ENCODE assay signal across 8 cellular contexts in the genomic region with DNA sequence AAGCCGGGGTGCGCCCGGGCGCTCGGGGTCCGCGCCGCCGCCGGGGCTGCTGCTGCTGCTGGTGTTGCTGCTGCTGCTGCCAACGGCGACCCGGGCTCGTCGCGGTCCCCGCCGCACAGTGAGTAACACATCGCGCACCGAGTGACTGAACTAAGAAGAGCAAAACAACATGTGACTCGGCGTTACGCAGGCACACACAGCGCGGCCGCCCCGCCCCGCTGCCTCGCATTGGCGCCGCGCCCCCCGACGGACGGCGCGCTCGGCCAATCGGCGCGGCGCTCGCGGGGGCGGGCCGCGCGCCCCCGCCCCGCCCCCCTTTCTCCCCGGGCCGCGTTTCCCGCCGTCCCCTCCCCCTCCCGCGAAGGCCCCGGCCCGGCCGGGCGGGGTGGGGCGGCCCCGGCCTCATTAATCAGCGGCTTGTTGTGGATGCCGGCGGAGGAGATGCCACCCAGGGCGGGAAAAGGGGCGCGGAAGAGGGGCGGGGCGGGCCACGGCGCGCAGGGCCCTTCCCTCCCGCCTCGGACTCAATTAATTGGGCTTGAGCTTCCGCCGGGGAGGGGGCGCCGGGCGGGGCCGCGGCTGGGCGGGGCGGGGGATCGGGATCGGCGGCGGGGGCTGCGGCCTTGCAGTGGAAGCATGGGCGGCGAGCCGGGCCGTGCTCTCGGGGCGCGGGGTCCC. TPM values are rescaled to one million over a fixed set of nuclear protein-coding genes. Genes with fewer than 3 reads are reported as not detected.
DNase-seq lines count a peak whose midpoint lies in the region; ATAC-seq and TF ChIP-seq lines count a peak whose summit lies in the region.

TSS of gene IRS2 (minus strand) at position 127 of the 678 bp plus-strand sequence. CDS start 530 bp downstream, outside the sequence.

- TF ChIP-seq POLR2A in GM19193 (IDR thresholded peaks at IDR 0.05; ENCODE audit: extremely low read depth, insufficient read depth, insufficient read length), result peak; percentile 76

- intact Hi-C loops in left colon (cut with DNase I, micrococcal nuclease), result no loop called here

- DNase-seq in AG20443 (ENCODE audit: low spot score), result peak; percentile 96
- DNase-seq in NCI-H446 treated with DMSO at 0.1 percent for 48 hours (lab: John Stamatoyannopoulos, UW), result peak; percentile 23
- peak; percentile 93 for DNase-seq in activated CD4-positive, alpha-beta T cell treated with anti-CD3 and anti-CD28 coated beads for 48 hours
- DNase-seq in left colon, result peak; percentile 92 to 93
- peak; percentile 71 to 86 (median 76) for DNase-seq in stimulated activated CD4-positive, alpha-beta T cell treated with anti-CD3 and anti-CD28 coated beads, Interleukin-1b, Interleukin-23, amount 100 ng/mL, for 24 hours (ENCODE audit: low read depth in 4 of 4, low spot score in 1 of 4)

- ATAC-seq in HG03354 (IDR thresholded peaks at IDR 0.05; ENCODE audit: poor library complexity, severe bottlenecking, unreplicated experiment) (peak; percentile 94), left colon (peak; percentile 78)

- H3K27ac ChIP-seq in cingulate gyrus (ENCODE audit: low read depth, low read length), result peak within 1 kb of the TSS; percentile 84

RNA-seq across cellular contexts. Expression of gene IRS2, which starts in this region (rescaled TPM):
- total RNA-seq in left colon, result 10 to 100 TPM; 11.4 to 17.9 TPM

Comparison
In these comparisons a context has a peak if more than half of its experiments do, and no peak if none do; other contexts are left out.
1. Peak in every context shown above with its lines: DNase-seq, ATAC-seq and H3K27ac ChIP-seq.
2. DNase-seq: peak in every context shown above with its lines; median percentile 96 in AG20443; 93 in activated CD4-positive, alpha-beta T cell treated with anti-CD3 and anti-CD28 coated beads for 48 hours; 92 in left colon; 76 in stimulated activated CD4-positive, alpha-beta T cell treated with anti-CD3 and anti-CD28 coated beads, Interleukin-1b, Interleukin-23, amount 100 ng/mL, for 24 hours; 23 in NCI-H446 treated with DMSO at 0.1 percent for 48 hours.